ENCODE assay signal across 18 cellular contexts in the genomic region with DNA sequence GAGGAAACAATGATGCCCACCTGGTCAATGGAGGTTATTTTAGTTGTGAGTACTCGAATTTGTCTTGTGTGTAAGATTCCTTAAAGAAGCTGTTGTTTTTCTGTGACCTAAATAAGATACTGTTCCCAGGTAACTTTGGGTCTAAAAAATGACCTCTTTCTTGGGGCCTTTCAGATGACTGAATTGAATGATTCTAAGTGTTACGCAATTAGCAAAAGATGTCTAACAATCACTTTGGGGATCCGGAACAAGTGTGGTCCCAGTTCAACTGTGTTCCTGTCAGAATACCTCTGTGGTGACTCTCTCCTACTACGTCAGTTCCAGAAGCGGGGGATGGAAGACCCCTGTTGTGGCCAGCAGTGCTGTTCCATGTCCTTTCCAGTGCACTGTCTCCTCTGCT.
A peak's percentile ranks its signal among the peaks of the same experiment; 100 is the strongest.
DNase-seq lines count a peak whose midpoint lies in the region; ATAC-seq, FAIRE-seq and TF ChIP-seq lines count a peak whose summit lies in the region.
"Had no signal": no experiment of that assay in that cellular context is flagged by ENCODE, and none has a peak within 500 bp of the region (broad histone marks: within the 10 kb centered on the region; RNA-seq: fewer than 3 reads in every experiment).

No MANE protein-coding gene starts in this region.

- peaks cover 6% of the 10 kb centered on the region; the same call in 1 of the 2 replicates for H3K79me1 ChIP-seq in H1 (ENCODE audit: low read depth, low read length)

- no peaks in the 10 kb centered on the region for H3K9me3 ChIP-seq in H1 (ENCODE audit: insufficient read depth in 2 of 2, low read depth in 1 of 2, low read length in 1 of 2)
- H3K9me3 ChIP-seq: BLaER1, HAP-1 had no signal

- H3K27ac Mint-ChIP-seq in GM23338 = no peak overlapping the region
- peak overlapping the region; percentile 72 for H3K27ac Mint-ChIP-seq in progenitor cell of endocrine pancreas
- H3K27ac Mint-ChIP-seq: CD14-positive monocyte; CD4-positive, alpha-beta memory T cell had no signal

- H3K4me3 Mint-ChIP-seq in GM23338 = no peak overlapping the region
- H3K4me3 Mint-ChIP-seq in progenitor cell of endocrine pancreas (ENCODE audit: low read depth) = no peak overlapping the region
- H3K4me3 Mint-ChIP-seq: CD14-positive monocyte; CD4-positive, alpha-beta memory T cell had no signal

- H3K9me2 ChIP-seq in GM23338 (ENCODE audit: insufficient read depth) = no peaks in the 10 kb centered on the region

- H3K36me3 Mint-ChIP-seq in GM23338 (ENCODE audit: low read depth) (no peaks in the 10 kb centered on the region; the same call in 2 of the 3 replicates), progenitor cell of endocrine pancreas (ENCODE audit: insufficient read depth) (peaks cover 13% of the 10 kb centered on the region)
- H3K36me3 Mint-ChIP-seq: CD14-positive monocyte; CD4-positive, alpha-beta memory T cell had no signal

- H3K56ac ChIP-seq in H1 (replicated peaks; ENCODE audit: insufficient read length, low read depth, low read length) = no peak overlapping the region

- peaks cover 43% of the 10 kb centered on the region for H3K4me1 Mint-ChIP-seq in GM23338
- H3K4me1 Mint-ChIP-seq in progenitor cell of endocrine pancreas (ENCODE audit: low read depth) = peaks cover 57% of the 10 kb centered on the region
- H3K4me1 Mint-ChIP-seq: CD14-positive monocyte; CD4-positive, alpha-beta memory T cell had no signal

- CTCF ChIA-PET in H1 (lab: Charles Lee; ENCODE audit: partially characterized antibody) = interaction anchor here (1.2 kb wide), 1 partner anchor 14 kb away, joined by 3 read pairs; no protein-coding TSS in a partner anchor

- intact Hi-C loops in left ventricle myocardium superior (cut with micrococcal nuclease) = no loop called here

- 91% methylated on average over 5 of the region's 5 CpGs; no CpG with 5 or more reads in 1 of the 2 experiments for WGBS in H1 (ENCODE audit: extremely low coverage in 1 of 2, insufficient coverage in 1 of 2, insufficient read length in 1 of 2, insufficient replicate concordance in 2 of 2, low coverage in 1 of 2, low lambda C conversion rate in 2 of 2, missing lambda C conversion rate in 1 of 2), 2 experiments

- H3K36me3 ChIP-seq in GM23338 (ENCODE audit: insufficient read depth) = no peaks in the 10 kb centered on the region
- H3K36me3 ChIP-seq in H1 (ENCODE audit: control insufficient read depth in 2 of 4, insufficient read depth in 4 of 4, low read length in 3 of 4) = no peaks in the 10 kb centered on the region
- H3K36me3 ChIP-seq: BLaER1, HAP-1 had no signal

- H3K27me3 ChIP-seq in GM23338 (ENCODE audit: insufficient read depth) (no peaks in the 10 kb centered on the region), H1 (replicated peaks in 1 of 4; ENCODE audit: control insufficient read depth in 3 of 4, extremely low read depth in 1 of 4, insufficient read depth in 3 of 4, low read length in 3 of 4) (no peaks in the 10 kb centered on the region)
- H3K27me3 ChIP-seq: BLaER1 had no signal

- H3F3A ChIP-seq in GM23338 (replicated peaks; ENCODE audit: low read depth) = no peaks in the 10 kb centered on the region

- no peak overlapping the region for H4K91ac ChIP-seq in H1 (replicated peaks; ENCODE audit: insufficient read length, low read length)

- peak; percentile 36 for FAIRE-seq in H1 (lab: Jason Lieb, UNC)
- FAIRE-seq: GM12892, GM18507 had no signal

- H2AFZ ChIP-seq in GM23338 = no peak overlapping the region
- H2AFZ ChIP-seq in H1 (ENCODE audit: low read length) = no peak overlapping the region

- ATAC-seq in GM23338 = peak; percentile 61
- ATAC-seq in left ventricle myocardium superior = no peak

- no peak for TF ChIP-seq POLR2A in H1 (IDR thresholded peaks at IDR 0.05; ENCODE audit: control extremely low read depth in 1 of 2, low read depth in 2 of 2, low read length in 2 of 2)

- H2BK5ac ChIP-seq in H1 (ENCODE audit: low read depth, low read length) = no peak overlapping the region

- H3K27me3 Mint-ChIP-seq in GM23338 (ENCODE audit: insufficient read depth, low read depth, poor library complexity) = peaks cover 2% of the 10 kb centered on the region
- no peaks in the 10 kb centered on the region for H3K27me3 Mint-ChIP-seq in progenitor cell of endocrine pancreas

- peaks cover 3% of the 10 kb centered on the region for H4K20me1 ChIP-seq in GM23338 (replicated peaks; ENCODE audit: insufficient read depth)
- peaks cover 8 to 12% of the 10 kb centered on the region in 2 experiments for H4K20me1 ChIP-seq in H1 (replicated peaks in 1 of 2; ENCODE audit: control insufficient read depth in 1 of 2, insufficient read depth in 2 of 2, low read length in 2 of 2)
- H4K20me1 ChIP-seq: BLaER1 had no signal

- no peak overlapping the region for H3K9ac ChIP-seq in H1 (replicated peaks in 1 of 4; ENCODE audit: extremely low read depth in 1 of 4, low read depth in 3 of 4, low read length in 3 of 4)
- H3K9ac ChIP-seq: BLaER1 had no signal

- H2BK20ac ChIP-seq in H1 (ENCODE audit: low read length) = no peak overlapping the region

- H3K18ac ChIP-seq in H1 (ENCODE audit: extremely low read depth, low read length) = peak overlapping the region; percentile 3; the same call in 1 of the 2 replicates

- no peak overlapping the region for H3K4ac ChIP-seq in H1 (replicated peaks; ENCODE audit: insufficient read length, low read depth, low read length)

- POLR2A ChIA-PET in H1 (lab: Charles Lee; ENCODE audit: partially characterized antibody) = no interaction called here

- H3K4me2 ChIP-seq in GM23338 = no peak overlapping the region
- H3K4me2 ChIP-seq in H1 (ENCODE audit: insufficient read depth in 1 of 2, low read depth in 2 of 2, low read length in 2 of 2) = peak overlapping the region in 1 of 2 experiments; percentile 43; a peak in 1 of 4 replicates

- H2BK120ac ChIP-seq in H1 (replicated peaks; ENCODE audit: low read depth, low read length) = no peak overlapping the region

- H3K4me3 ChIP-seq in GM23338 (no peak overlapping the region), H1 (ENCODE audit: extremely low read depth in 1 of 4, insufficient read depth in 2 of 4, low read depth in 3 of 4, low read length in 4 of 4) (no peak overlapping the region)
- H3K4me3 ChIP-seq: BLaER1, HAP-1 had no signal

- H3K14ac ChIP-seq in H1 (ENCODE audit: insufficient read length) = no peak overlapping the region

- H3K23ac ChIP-seq in H1 (ENCODE audit: insufficient read length) = no peak overlapping the region

- no peaks in the 10 kb centered on the region for H3K23me2 ChIP-seq in H1 (ENCODE audit: low read depth, low read length)

- no peak for TF ChIP-seq RAD21 in Ishikawa (IDR thresholded peaks at IDR 0.05; ENCODE audit: low read depth)
- TF ChIP-seq RAD21 in H1 (IDR thresholded peaks at IDR 0.05 in 1 of 2, conservative IDR thresholded peaks at IDR 0.05 in 1 of 2; ENCODE audit: low read depth in 2 of 2, low read length in 2 of 2) = no peak

- TF ChIP-seq CTCF in GM23338 (conservative IDR thresholded peaks at IDR 0.05; ENCODE audit: low read depth in 2 of 2) = no peak
- no peak for TF ChIP-seq CTCF in H1 (IDR thresholded peaks at IDR 0.05; ENCODE audit: control extremely low read depth in 1 of 3, insufficient read depth in 1 of 3, low read depth in 1 of 3, low read length in 3 of 3)
- TF ChIP-seq CTCF in progenitor cell of endocrine pancreas (IDR thresholded peaks at IDR 0.05; ENCODE audit: unreplicated experiment) = no peak

- no peak overlapping the region for H2AK5ac ChIP-seq in H1 (ENCODE audit: low read depth, low read length)

- no peaks in the 10 kb centered on the region; the same call in 2 of the 3 replicates for H3K9me3 Mint-ChIP-seq in GM23338
- peaks cover 14% of the 10 kb centered on the region for H3K9me3 Mint-ChIP-seq in progenitor cell of endocrine pancreas (ENCODE audit: low read depth)

- no peak for DNase-seq in GM23338 (ENCODE audit: low spot score)
- DNase-seq in H1 (ENCODE audit: low read depth in 1 of 2, low spot score in 2 of 2) = no peak
- no peak for DNase-seq in progenitor cell of endocrine pancreas (ENCODE audit: low spot score, unreplicated experiment)
- no peak for DNase-seq in left ventricle myocardium superior
- DNase-seq in activated T-cell treated with anti-CD3 and anti-CD28 coated beads, Interleukin-2, amount 50 U/mL, for 1 hour = no peak
- DNase-seq in anterior cingulate cortex (lab: John Stamatoyannopoulos, UW) = no peak
- DNase-seq: 8988T; CD4-positive, alpha-beta memory T cell; DMS153; DMS79; GDM1; GOT3 had no signal

- no peak overlapping the region; the same call in 1 of the 2 replicates for H3K27ac ChIP-seq in GM23338 (ENCODE audit: low read depth)
- no peak overlapping the region for H3K27ac ChIP-seq in H1 (ENCODE audit: low read depth, low read length)
- H3K27ac ChIP-seq: BLaER1 had no signal

- H3K79me2 ChIP-seq in GM23338 (replicated peaks; ENCODE audit: insufficient read depth) (peaks cover 100% of the 10 kb centered on the region), H1 (ENCODE audit: control insufficient read depth in 1 of 2, insufficient read depth in 2 of 2, low read length in 2 of 2) (peaks cover 11 to 99% of the 10 kb centered on the region in 2 experiments; a peak in 3 of 4 replicates)

- TF ChIP-seq EP300 in Ishikawa (IDR thresholded peaks at IDR 0.05; ENCODE audit: borderline replicate concordance) (no peak), H1 (IDR thresholded peaks at IDR 0.05; ENCODE audit: borderline replicate concordance in 1 of 2, low read depth in 2 of 2, low read length in 2 of 2) (no peak)

- H4K8ac ChIP-seq in H1 (ENCODE audit: extremely low read depth, insufficient read depth, low read length) = no peak overlapping the region

- no peak overlapping the region for H2BK15ac ChIP-seq in H1 (ENCODE audit: low read length)

- H4K5ac ChIP-seq in H1 (ENCODE audit: insufficient read length, low read depth, low read length) = no peak overlapping the region

- H2BK12ac ChIP-seq in H1 (ENCODE audit: low read depth, low read length) = no peak overlapping the region

- peaks cover 31% of the 10 kb centered on the region for H3K4me1 ChIP-seq in GM23338 (ENCODE audit: insufficient read depth)
- peaks cover 0 to 9% (median 6%) of the 10 kb centered on the region in 4 experiments; a peak in 5 of 7 replicates for H3K4me1 ChIP-seq in H1 (replicated peaks in 1 of 4; ENCODE audit: control insufficient read depth in 3 of 4, insufficient read depth in 4 of 4, low read length in 3 of 4)
- H3K4me1 ChIP-seq: HAP-1 had no signal

TF ChIP-seq in GM23338, 12 proteins besides CTCF, POLR2A, EP300 and RAD21 (continues in another document):
- TF ChIP-seq EZH2 (IDR thresholded peaks at IDR 0.05; ENCODE audit: low read depth, unreplicated experiment) (no peak), STAT1 (IDR thresholded peaks at IDR 0.05; ENCODE audit: unreplicated experiment) (no peak), ZNF114 (CRISPR knock-in tag; IDR thresholded peaks at IDR 0.05) (no peak)

TF ChIP-seq in Ishikawa, 13 proteins besides CTCF, POLR2A, EP300 and RAD21:
- TF ChIP-seq TEAD4 (IDR thresholded peaks at IDR 0.05) (no peak), CEBPB (IDR thresholded peaks at IDR 0.05) (peak; percentile 46; the same call in 1 of the 2 replicates)

TF ChIP-seq in H1, 55 proteins besides CTCF, POLR2A, EP300 and RAD21:
- TF ChIP-seq CEBPB (IDR thresholded peaks at IDR 0.05; ENCODE audit: low read depth, low read length) = peak; percentile 84
- no peak for TF ChIP-seq JUND (IDR thresholded peaks at IDR 0.05; ENCODE audit: low read length)
- no peak for TF ChIP-seq SP1 (IDR thresholded peaks at IDR 0.05; ENCODE audit: low read depth, low read length)
